ENCODE assay signal across 11 cellular contexts in the genomic region with DNA sequence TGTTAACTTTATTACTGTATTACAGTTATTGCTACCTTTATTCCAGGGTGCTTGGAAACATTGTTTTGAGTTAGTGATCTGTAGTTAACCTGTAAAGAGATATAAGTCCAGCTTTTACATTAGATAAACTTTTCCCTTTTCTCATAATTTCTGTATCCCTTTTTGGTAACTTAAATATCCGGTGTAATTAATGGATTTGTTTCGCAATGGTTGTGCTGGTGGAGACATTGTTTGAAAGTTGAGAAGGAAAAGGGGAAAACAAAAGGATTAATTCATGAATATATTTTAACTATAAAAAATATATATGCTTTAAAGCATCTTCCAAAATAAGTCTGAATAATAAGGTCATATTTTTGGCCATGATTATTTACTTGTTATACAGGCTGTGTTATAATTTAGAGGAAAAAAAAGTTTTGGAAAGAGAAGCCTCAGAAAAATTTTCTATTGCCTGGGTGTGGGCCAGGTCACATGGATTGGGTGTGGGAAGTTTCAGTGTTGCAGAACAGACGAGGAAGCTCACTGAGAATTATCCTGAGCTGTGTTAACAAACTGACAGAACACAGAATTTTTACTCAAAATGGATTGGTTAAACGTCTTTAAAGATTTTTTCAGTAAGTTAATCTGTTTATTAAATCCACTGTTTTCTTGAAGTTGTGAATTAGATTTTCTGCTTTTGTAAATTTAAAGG. TPM values are rescaled to one million over a fixed set of nuclear protein-coding genes. Genes with fewer than 3 reads are reported as not detected.
DNase-seq lines count a peak whose midpoint lies in the region; ATAC-seq, FAIRE-seq and TF ChIP-seq lines count a peak whose summit lies in the region.
"Had no signal": no experiment of that assay in that cellular context is flagged by ENCODE, and none has a peak within 500 bp of the region (broad histone marks: within the 10 kb centered on the region; RNA-seq: fewer than 3 reads in every experiment).

No MANE protein-coding gene starts in this region.

- no peak for TF ChIP-seq POLR2A in HepG2 (IDR thresholded peaks at IDR 0.05; ENCODE audit: insufficient read depth in 1 of 2, low read depth in 2 of 2, low read length in 2 of 2)

- H3K4me3 ChIP-seq in HepG2 (replicated peaks in 1 of 3; ENCODE audit: insufficient read depth in 1 of 3, low read depth in 2 of 3, low read length in 3 of 3) (no peak overlapping the region), subcutaneous abdominal adipose tissue (ENCODE audit: low read depth in 1 of 5, low read length in 5 of 5) (peak overlapping the region; percentile 44 to 71 (median 57)), BE2C (ENCODE audit: low read depth, low read length) (no peak overlapping the region)

- no peak for TF ChIP-seq RAD21 in HepG2 (CRISPR knock-in tag; IDR thresholded peaks at IDR 0.05)

- in situ Hi-C loops in HepG2 (cut with HindIII; ENCODE audit: extremely low pct_ligation_motif_present, low pct_unique_long_range_greater_than_20kb), result no loop called here

- peaks cover 4 to 7% of the 10 kb centered on the region in 2 experiments; a peak in 3 of 5 replicates for H3K36me3 ChIP-seq in HepG2 (replicated peaks in 1 of 2; ENCODE audit: control insufficient read depth in 1 of 2, insufficient read depth in 2 of 2, low read length in 2 of 2)
- H3K36me3 ChIP-seq in subcutaneous abdominal adipose tissue (ENCODE audit: control insufficient read depth in 5 of 5, insufficient read depth in 5 of 5, low read length in 5 of 5), result peaks cover 0 to 7% (median 3%) of the 10 kb centered on the region in 5 donors
- peaks cover 10% of the 10 kb centered on the region for H3K36me3 ChIP-seq in BE2C

- TF ChIP-seq EP300 in HepG2 (IDR thresholded peaks at IDR 0.05; ENCODE audit: low read depth in 2 of 2, low read length in 2 of 2) (no peak), HepG2 (CRISPR knock-in tag; IDR thresholded peaks at IDR 0.05; ENCODE audit: borderline replicate concordance) (no peak)

- WGBS in HepG2 (ENCODE audit: low lambda C conversion rate), result 90% methylated on average over 4 of the region's 4 CpGs

- CTCF ChIA-PET in HepG2 (lab: Yijun Ruan, JAX; ENCODE audit: low intra/inter-chr PET ratio, low total read pairs), result no interaction called here

- H3K4me2 ChIP-seq in HepG2 (ENCODE audit: low read depth, low read length), result no peak overlapping the region

- H3K9me3 ChIP-seq in HepG2 (ENCODE audit: low read length) (no peaks in the 10 kb centered on the region), subcutaneous abdominal adipose tissue (ENCODE audit: control insufficient read depth in 5 of 5, low read length in 5 of 5) (no peaks in the 10 kb centered on the region), BE2C (no peaks in the 10 kb centered on the region)

- no peak overlapping the region for H3K9ac ChIP-seq in HepG2 (ENCODE audit: insufficient read depth, low read depth, low read length)
- H3K9ac ChIP-seq in subcutaneous abdominal adipose tissue (ENCODE audit: low read length in 5 of 5), result peak overlapping the region; percentile 50 to 76 (median 64)

- peaks cover 9% of the 10 kb centered on the region for H3K79me2 ChIP-seq in HepG2 (ENCODE audit: insufficient read depth, low read length)

- peak; percentile 16 for DNase-seq in LHCN-M2 (ENCODE audit: low read depth)
- DNase-seq in dermis blood vessel endothelial cell, result peak; percentile 47
- DNase-seq in HepG2 (ENCODE audit: low spot score), result no peak
- no peak for DNase-seq in HT-29 (ENCODE audit: low spot score)
- no peak for DNase-seq in NAMALWA (ENCODE audit: low spot score)
- no peak for DNase-seq in BE2C
- DNase-seq: activated T-cell treated with anti-CD3 and anti-CD28 coated beads, Interleukin-2, amount 50 U/mL, for 1 hour; SHP77; stimulated activated CD4-positive, alpha-beta T cell treated with anti-CD3 and anti-CD28 coated beads, Interleukin-4, amount 100 ng/mL, for 1 hour had no signal

- BruUV-seq in HepG2 (replicated peaks; lab: Mats Ljungman, UMichigan), result no TSS peak

- no peak overlapping the region for H2AFZ ChIP-seq in HepG2 (ENCODE audit: low read length)

- H3K27ac ChIP-seq in HepG2 (ENCODE audit: extremely low read length, insufficient read depth, low read length) (no peak overlapping the region), subcutaneous abdominal adipose tissue (ENCODE audit: low read depth, low read length) (peak overlapping the region; percentile 83)

- FAIRE-seq in HepG2 (lab: Jason Lieb, UNC), result no peak

- H4K20me1 ChIP-seq in HepG2 (ENCODE audit: insufficient read depth, low read length), result no peaks in the 10 kb centered on the region

- intact Hi-C loops in HepG2 (cut with micrococcal nuclease; ENCODE audit: unreplicated experiment), result no loop called here

- TF ChIP-seq CTCF in HepG2 (CRISPR knock-in tag; IDR thresholded peaks at IDR 0.05) (no peak), BE2C (IDR thresholded peaks at IDR 0.05; ENCODE audit: low read depth, low read length) (no peak)

- no peaks in the 10 kb centered on the region for H3K4me1 ChIP-seq in HepG2 (ENCODE audit: insufficient read depth, low read length)
- peaks cover 2 to 50% (median 44%) of the 10 kb centered on the region in 5 donors for H3K4me1 ChIP-seq in subcutaneous abdominal adipose tissue (ENCODE audit: control insufficient read depth in 5 of 5, insufficient read depth in 5 of 5, low read length in 5 of 5)
- no peaks in the 10 kb centered on the region for H3K4me1 ChIP-seq in BE2C

- ATAC-seq in HepG2 (no peak), GM18498 (IDR thresholded peaks at IDR 0.05; ENCODE audit: unreplicated experiment) (no peak)

- H3K27me3 ChIP-seq in HepG2 (ENCODE audit: control insufficient read depth in 1 of 2, insufficient read depth in 2 of 2, low read length in 2 of 2) (no peaks in the 10 kb centered on the region), subcutaneous abdominal adipose tissue (ENCODE audit: control insufficient read depth in 5 of 5, insufficient read depth in 4 of 5, low read length in 5 of 5) (no peaks in the 10 kb centered on the region), BE2C (no peaks in the 10 kb centered on the region)

- POLR2A ChIA-PET in HepG2 (lab: Yijun Ruan, JAX), result no interaction called here

RNA-seq across cellular contexts. Expression of a gene that starts 27.7 kb away (rescaled TPM):
- 0.57 and 2.2 TPM in 2 replicates for total RNA-seq in LHCN-M2 (2014; rRNA removed)
- polyA plus RNA-seq in LHCN-M2 (2012), result 0.64 TPM
- total RNA-seq in dermis blood vessel endothelial cell, result 0.60 and 1.7 TPM in 2 replicates
- 0.22 and 0.34 TPM in 2 replicates for total RNA-seq in HepG2 (2016; rRNA removed; fragmentation: Illumina TruSeq; extraction: Trizol)
- total RNA-seq in HepG2 (2016; cell fraction: cytosol; rRNA removed; fragmentation: Illumina TruSeq; extraction: Trizol; ENCODE audit: low read depth), result 0.53 and 0.91 TPM in 2 replicates
- 0.42 and 0.48 TPM in 2 replicates for total RNA-seq in HepG2 (2016; cell fraction: insoluble cytoplasmic fraction; rRNA removed; fragmentation: Illumina TruSeq; extraction: Trizol)
- total RNA-seq in HepG2 (2016; cell fraction: membrane; rRNA removed; fragmentation: Illumina TruSeq; extraction: Trizol), result 0.37 and 0.45 TPM in 2 replicates
- total RNA-seq in HepG2 (2016; cell fraction: nucleus; rRNA removed; fragmentation: Illumina TruSeq; extraction: Trizol), result 0.68 and 1.5 TPM in 2 replicates
- 0.32 and 0.37 TPM in 2 replicates for polyA plus RNA-seq in HepG2 (2011; rRNA removed)
- polyA plus RNA-seq in HepG2 (2011; cell fraction: cytosol; rRNA removed), result 0.22 and 0.24 TPM in 2 replicates
- polyA plus RNA-seq in HepG2 (2011; cell fraction: nucleus; rRNA removed), result 0.63 and 0.69 TPM in 2 replicates
- polyA plus RNA-seq in HepG2 (2012), result 0.17 and 0.27 TPM in 2 replicates
- polyA plus RNA-seq in HepG2 (2016; cell fraction: cytosol; fragmentation: Illumina TruSeq; extraction: Trizol; ENCODE audit: low read depth), result 0.06 TPM in 1 of 2 replicates, not detected in the other
- 0.34 and 0.61 TPM in 2 replicates for polyA plus RNA-seq in HepG2 (2016; cell fraction: insoluble cytoplasmic fraction; fragmentation: Illumina TruSeq; extraction: Trizol; ENCODE audit: low read depth)
- polyA plus RNA-seq in HepG2 (2016; cell fraction: membrane; fragmentation: Illumina TruSeq; extraction: Trizol; ENCODE audit: low read depth), result 0.15 and 0.18 TPM in 2 replicates
- 1.2 and 1.8 TPM in 2 replicates for polyA plus RNA-seq in HepG2 (2016; cell fraction: nucleus; fragmentation: Illumina TruSeq; extraction: Trizol; ENCODE audit: insufficient read depth, low read depth)
- polyA minus RNA-seq in HepG2 (2011; rRNA and poly(A)+ RNA removed; ENCODE audit: low replicate concordance), result 2.0 and 67.6 TPM in 2 replicates
- polyA minus RNA-seq in HepG2 (2011; cell fraction: cytosol; rRNA and poly(A)+ RNA removed), result 0.40 and 0.62 TPM in 2 replicates
- polyA minus RNA-seq in HepG2 (2011; cell fraction: nucleus; rRNA and poly(A)+ RNA removed), result 3.1 and 4.8 TPM in 2 replicates
- total RNA-seq in HT-29 (2014; rRNA removed; shearing (Covaris generic)), result 3.4 and 4.9 TPM in 2 replicates
- 2.2 TPM for polyA plus RNA-seq in BE2C (2012; ENCODE audit: insufficient read depth, insufficient read length, low read depth)

Comparison
In these comparisons a context has a peak if more than half of its experiments do, and no peak if none do; other contexts are left out.
1. DNase-seq: peak in LHCN-M2 (single experiment) and dermis blood vessel endothelial cell (single experiment); none in HepG2 (single experiment), HT-29 (single experiment), NAMALWA (single experiment) and BE2C (single experiment).
2. H3K4me3 ChIP-seq: peak in subcutaneous abdominal adipose tissue (5 of 5); none in HepG2 (0 of 3) and BE2C (single experiment).